Comparison of ENCODE assay signal across 12 cellular contexts in the genomic region with DNA sequence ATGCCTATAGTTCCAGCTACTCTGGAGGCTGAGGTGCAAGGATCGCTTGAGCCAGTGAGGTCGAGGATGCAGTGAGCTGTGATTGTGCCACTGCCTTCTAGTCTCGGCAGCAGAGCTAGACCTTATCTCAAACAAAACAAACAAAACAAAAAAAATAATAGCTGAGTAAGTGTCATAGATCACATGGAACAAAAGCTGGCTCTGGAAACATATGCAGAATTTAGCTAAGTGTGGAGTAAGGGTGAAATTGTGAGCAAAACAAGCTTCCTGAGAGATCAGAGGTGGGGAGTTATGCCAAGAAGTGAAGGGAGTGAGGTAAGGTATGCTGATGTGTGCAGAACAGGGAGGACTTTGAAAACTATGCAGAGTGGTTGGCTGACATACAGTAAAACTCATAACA. TPM values are rescaled to one million over a fixed set of nuclear protein-coding genes. Genes with fewer than 3 reads are reported as not detected.
DNase-seq lines count a peak whose midpoint lies in the region; ATAC-seq and TF ChIP-seq lines count a peak whose summit lies in the region.
"Had no signal": no experiment of that assay in that cellular context is flagged by ENCODE, and none has a peak within 500 bp of the region (broad histone marks: within the 10 kb centered on the region; RNA-seq: fewer than 3 reads in every experiment).

No MANE protein-coding gene starts in this region.

- no peaks in the 10 kb centered on the region for H3K36me3 Mint-ChIP-seq in stimulated activated effector memory CD8-positive, alpha-beta T cell treated with anti-CD3 and anti-CD28 coated beads, Interleukin-12 subunit alpha, Interleukin-12 subunit beta, amount 100 ng/mL, for 72 hours
- no peaks in the 10 kb centered on the region for H3K36me3 Mint-ChIP-seq in WTC11
- H3K36me3 Mint-ChIP-seq: activated CD4-positive, alpha-beta memory T cell treated with anti-CD3 and anti-CD28 coated beads for 36 hours had no signal

- no peak overlapping the region for H3K4me3 Mint-ChIP-seq in stimulated activated effector memory CD8-positive, alpha-beta T cell treated with anti-CD3 and anti-CD28 coated beads, Interleukin-12 subunit alpha, Interleukin-12 subunit beta, amount 100 ng/mL, for 72 hours
- H3K4me3 Mint-ChIP-seq in WTC11: no peak overlapping the region
- H3K4me3 Mint-ChIP-seq: activated CD4-positive, alpha-beta memory T cell treated with anti-CD3 and anti-CD28 coated beads for 36 hours; stimulated activated naive CD8-positive, alpha-beta T cell treated with anti-CD3 and anti-CD28 coated beads, Interleukin-15, Interleukin-2, amounts not matched to agents 100 ng/mL and 50 ng/mL, for 24 hours had no signal

- no peaks in the 10 kb centered on the region for H3K9me3 ChIP-seq in Peyer's patch

- no peaks in the 10 kb centered on the region for H3K9me3 Mint-ChIP-seq in stimulated activated effector memory CD8-positive, alpha-beta T cell treated with anti-CD3 and anti-CD28 coated beads, Interleukin-12 subunit alpha, Interleukin-12 subunit beta, amount 100 ng/mL, for 72 hours
- H3K9me3 Mint-ChIP-seq in WTC11: 0 out of 2 replicates have a peak, but pooled peaks cover 3% of the 10 kb centered on the region
- H3K9me3 Mint-ChIP-seq: activated CD4-positive, alpha-beta memory T cell treated with anti-CD3 and anti-CD28 coated beads for 36 hours; stimulated activated naive CD8-positive, alpha-beta T cell treated with anti-CD3 and anti-CD28 coated beads, Interleukin-15, Interleukin-2, amounts not matched to agents 100 ng/mL and 50 ng/mL, for 24 hours had no signal

- DNase-seq in HCEC 1CT: peak; percentile 3
- DNase-seq in amniotic epithelial cell (ENCODE audit: low read depth): peak; percentile 81
- DNase-seq in hepatic stellate cell (ENCODE audit: low spot score): peak; percentile 51
- no peak for DNase-seq in stimulated activated effector memory CD8-positive, alpha-beta T cell treated with anti-CD3 and anti-CD28 coated beads, Interleukin-12 subunit alpha, Interleukin-12 subunit beta, amount 100 ng/mL, for 72 hours (ENCODE audit: low spot score in 2 of 2)
- no peak for DNase-seq in activated CD4-positive, CD25-positive, alpha-beta regulatory T cell treated with anti-CD3 and anti-CD28 coated beads, Interleukin-2, amount 50 U/mL, for 72 hours
- no peak for DNase-seq in Peyer's patch
- no peak for DNase-seq in WTC11 (ENCODE audit: low spot score)
- DNase-seq: activated CD4-positive, alpha-beta memory T cell treated with anti-CD3 and anti-CD28 coated beads for 36 hours; cerebellar nuclear complex; left ventricle myocardium superior; stimulated activated CD4-positive, alpha-beta T cell treated with anti-CD3 and anti-CD28 coated beads, Interleukin-4, amount 100 ng/mL, for 1 hour had no signal

- peak overlapping the region; percentile 30 for H3K27ac Mint-ChIP-seq in stimulated activated effector memory CD8-positive, alpha-beta T cell treated with anti-CD3 and anti-CD28 coated beads, Interleukin-12 subunit alpha, Interleukin-12 subunit beta, amount 100 ng/mL, for 72 hours
- H3K27ac Mint-ChIP-seq in WTC11: no peak overlapping the region
- H3K27ac Mint-ChIP-seq: activated CD4-positive, alpha-beta memory T cell treated with anti-CD3 and anti-CD28 coated beads for 36 hours; stimulated activated naive CD8-positive, alpha-beta T cell treated with anti-CD3 and anti-CD28 coated beads, Interleukin-15, Interleukin-2, amounts not matched to agents 100 ng/mL and 50 ng/mL, for 24 hours had no signal

- no peaks in the 10 kb centered on the region for H3K36me3 ChIP-seq in Peyer's patch

- H3K27me3 Mint-ChIP-seq in WTC11 (ENCODE audit: low read depth): no peaks in the 10 kb centered on the region
- H3K27me3 Mint-ChIP-seq: activated CD4-positive, alpha-beta memory T cell treated with anti-CD3 and anti-CD28 coated beads for 36 hours; stimulated activated naive CD8-positive, alpha-beta T cell treated with anti-CD3 and anti-CD28 coated beads, Interleukin-15, Interleukin-2, amounts not matched to agents 100 ng/mL and 50 ng/mL, for 24 hours had no signal

- TF ChIP-seq POLR2A in Peyer's patch (IDR thresholded peaks at IDR 0.05): no peak

- POLR2A ChIA-PET in WTC11 (lab: Charles Lee): interaction anchor here (0.8 kb wide), 1 partner anchor 88 kb away, joined by 4 read pairs; no protein-coding TSS in a partner anchor

- H3K4me3 ChIP-seq in Peyer's patch: no peak overlapping the region

- no peaks in the 10 kb centered on the region for H3K4me1 Mint-ChIP-seq in stimulated activated effector memory CD8-positive, alpha-beta T cell treated with anti-CD3 and anti-CD28 coated beads, Interleukin-12 subunit alpha, Interleukin-12 subunit beta, amount 100 ng/mL, for 72 hours
- no peaks in the 10 kb centered on the region for H3K4me1 Mint-ChIP-seq in WTC11

- CTCF ChIA-PET in WTC11 (lab: Charles Lee): no interaction called here

- TF ChIP-seq CTCF in Peyer's patch (IDR thresholded peaks at IDR 0.05) (no peak), WTC11 (IDR thresholded peaks at IDR 0.05) (no peak)

- no peaks in the 10 kb centered on the region for H3K27me3 ChIP-seq in Peyer's patch

- peaks cover 0 to 6% (median 3%) of the 10 kb centered on the region in 4 donors for H3K4me1 ChIP-seq in Peyer's patch

- no peak for ATAC-seq in stimulated activated effector memory CD8-positive, alpha-beta T cell treated with anti-CD3 and anti-CD28 coated beads, Interleukin-12 subunit alpha, Interleukin-12 subunit beta, amount 100 ng/mL, for 72 hours
- no peak for ATAC-seq in WTC11
- ATAC-seq: left ventricle myocardium superior had no signal

- peak overlapping the region in 1 of 4 donors; percentile 31 for H3K27ac ChIP-seq in Peyer's patch

TF ChIP-seq in WTC11, 78 proteins besides CTCF, POLR2A, EP300 and RAD21:
- TF ChIP-seq FOXP1 (CRISPR knock-in tag; IDR thresholded peaks at IDR 0.05; ENCODE audit: borderline replicate concordance): no peak
- no peak for TF ChIP-seq SMAD3 (CRISPR knock-in tag; IDR thresholded peaks at IDR 0.05; ENCODE audit: borderline replicate concordance)
- TF ChIP-seq ATF1 (CRISPR knock-in tag; IDR thresholded peaks at IDR 0.05): no peak
- no peak for TF ChIP-seq ZNF232 (CRISPR knock-in tag; IDR thresholded peaks at IDR 0.05)
- TF ChIP-seq ZNF396 (CRISPR knock-in tag; IDR thresholded peaks at IDR 0.05; ENCODE audit: borderline replicate concordance): no peak
- TF ChIP-seq, protein P1, sequence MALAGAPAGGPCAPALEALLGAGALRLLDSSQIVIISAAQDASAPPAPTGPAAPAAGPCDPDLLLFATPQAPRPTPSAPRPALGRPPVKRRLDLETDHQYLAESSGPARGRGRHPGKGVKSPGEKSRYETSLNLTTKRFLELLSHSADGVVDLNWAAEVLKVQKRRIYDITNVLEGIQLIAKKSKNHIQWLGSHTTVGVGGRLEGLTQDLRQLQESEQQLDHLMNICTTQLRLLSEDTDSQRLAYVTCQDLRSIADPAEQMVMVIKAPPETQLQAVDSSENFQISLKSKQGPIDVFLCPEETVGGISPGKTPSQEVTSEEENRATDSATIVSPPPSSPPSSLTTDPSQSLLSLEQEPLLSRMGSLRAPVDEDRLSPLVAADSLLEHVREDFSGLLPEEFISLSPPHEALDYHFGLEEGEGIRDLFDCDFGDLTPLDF (CRISPR knock-in tag; IDR thresholded peaks at IDR 0.05): no peak
- TF ChIP-seq NR1H2 (CRISPR knock-in tag; IDR thresholded peaks at IDR 0.05): no peak
- no peak for TF ChIP-seq KAT7 (CRISPR knock-in tag; IDR thresholded peaks at IDR 0.05; ENCODE audit: borderline replicate concordance)

RNA-seq across cellular contexts. Expression of a gene that starts 18.7 kb away (rescaled TPM):
- 1,000 to 10,000 TPM in 2 of 4 donors, 100 to 1,000 TPM in 2; 172 to 1,533 (median 978) TPM for total RNA-seq in Peyer's patch
- total RNA-seq in WTC11 (2021): 23.2 to 29.7 TPM (median 29.3 TPM) in 3 replicates

Comparison
In these comparisons a context has a peak if more than half of its experiments do, and no peak if none do; other contexts are left out.
1. DNase-seq: peak in HCEC 1CT (single experiment), amniotic epithelial cell (single experiment) and hepatic stellate cell (single experiment); none in stimulated activated effector memory CD8-positive, alpha-beta T cell treated with anti-CD3 and anti-CD28 coated beads, Interleukin-12 subunit alpha, Interleukin-12 subunit beta, amount 100 ng/mL, for 72 hours (0 of 2), activated CD4-positive, CD25-positive, alpha-beta regulatory T cell treated with anti-CD3 and anti-CD28 coated beads, Interleukin-2, amount 50 U/mL, for 72 hours (single experiment), Peyer's patch (0 of 3) and WTC11 (single experiment).